In the genomic region with DNA sequence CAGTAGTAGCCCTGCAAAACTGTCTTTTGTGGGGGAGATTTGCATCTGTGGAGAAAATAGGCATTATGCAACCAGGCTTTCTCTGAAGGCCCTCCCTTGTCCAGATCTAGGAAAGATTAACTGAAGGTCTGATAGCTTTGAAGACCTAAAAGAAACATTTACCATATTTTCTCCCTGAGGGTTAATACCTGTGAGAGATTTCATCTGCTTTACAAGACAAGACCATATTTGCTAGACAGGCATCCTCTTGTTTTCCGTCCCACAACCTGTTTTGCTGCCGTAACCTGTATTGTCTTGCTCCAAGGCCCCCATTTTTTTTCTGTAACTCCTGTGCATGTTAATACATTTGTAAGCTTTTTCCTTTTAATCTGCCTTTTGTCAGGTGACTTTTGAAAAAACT, we compare ENCODE assay signal across 11 cellular contexts.
"Had no signal": no experiment of that assay in that cellular context is flagged by ENCODE, and none has a peak within 500 bp of the region (broad histone marks: within the 10 kb centered on the region; RNA-seq: fewer than 3 reads in every experiment).

No MANE protein-coding gene starts in this region.

- DNase-seq: GM23248, GOT3, H7, H9, HCEC 1CT, HFFc6 had no signal

- H2AFZ ChIP-seq: GM23248, GM23338 had no signal

- H3K36me3 ChIP-seq: HAP-1 had no signal

- H3K4me2 ChIP-seq: GM23338 had no signal

- H3K4me1 ChIP-seq: HAP-1 had no signal

- FAIRE-seq: H1, H54 had no signal

- H3K9me3 ChIP-seq: HAP-1 had no signal

- H3K4me3 ChIP-seq: GM23248, GM23338, HAP-1 had no signal

- H3K9ac ChIP-seq: GM23248 had no signal

- ATAC-seq: GM23338, HCT116 had no signal

- H3K27ac ChIP-seq: GM23248 had no signal
